In genomic region chr3:192887047-192887446, GRCh38 we compare ENCODE assay signal across 11 cellular contexts. TPM values are rescaled to one million over a fixed set of nuclear protein-coding genes. Genes with fewer than 3 reads are reported as not detected.
DNase-seq lines count a peak whose midpoint lies in the region; ATAC-seq lines count a peak whose summit lies in the region.
"Had no signal": no experiment of that assay in that cellular context is flagged by ENCODE, and none has a peak within 500 bp of the region (broad histone marks: within the 10 kb centered on the region; RNA-seq: fewer than 3 reads in every experiment).

No MANE protein-coding gene starts in this region.

- no peaks in the 10 kb centered on the region for H3K27me3 ChIP-seq in skeletal muscle satellite cell (ENCODE audit: control insufficient read depth, insufficient read depth, low read length)

- H3K9me3 ChIP-seq in T-helper 17 cell (ENCODE audit: control insufficient read depth, low read length, poor library complexity, severe bottlenecking) (no peaks in the 10 kb centered on the region), skeletal muscle satellite cell (replicated peaks; ENCODE audit: low read length) (no peaks in the 10 kb centered on the region)

- H3K9ac ChIP-seq in skeletal muscle satellite cell (ENCODE audit: low read depth, low read length) = no peak overlapping the region

- CTCF ChIA-PET in activated CD8-positive, alpha-beta memory T cell treated with anti-CD3 and anti-CD28 coated beads, Interleukin-2, amount 10 ng/mL, durations not matched to agents 7 days and 5 days (lab: Charles Lee) = no interaction called here

- no peaks in the 10 kb centered on the region for H3K36me3 ChIP-seq in skeletal muscle satellite cell (ENCODE audit: insufficient read depth, low read length)

- peaks cover 3% of the 10 kb centered on the region for H3K9me3 Mint-ChIP-seq in activated CD8-positive, alpha-beta memory T cell treated with anti-CD3 and anti-CD28 coated beads, Interleukin-2, amount 10 ng/mL, durations not matched to agents 7 days and 5 days (ENCODE audit: low read depth)

- no peak for ATAC-seq in activated CD8-positive, alpha-beta memory T cell treated with anti-CD3 and anti-CD28 coated beads, Interleukin-2, amount 10 ng/mL, durations not matched to agents 7 days and 5 days
- ATAC-seq in T-helper 17 cell = peak; percentile 45

- peak overlapping the region; percentile 14 for H3K27ac Mint-ChIP-seq in activated CD8-positive, alpha-beta memory T cell treated with anti-CD3 and anti-CD28 coated beads, Interleukin-2, amount 10 ng/mL, durations not matched to agents 7 days and 5 days
- H3K27ac Mint-ChIP-seq in T-helper 17 cell = peak overlapping the region; percentile 95

- no peak overlapping the region for H3K4me3 ChIP-seq in skeletal muscle satellite cell (ENCODE audit: low read length)

- peaks cover 18% of the 10 kb centered on the region for H3K27me3 Mint-ChIP-seq in activated CD8-positive, alpha-beta memory T cell treated with anti-CD3 and anti-CD28 coated beads, Interleukin-2, amount 10 ng/mL, durations not matched to agents 7 days and 5 days
- peaks cover 5% of the 10 kb centered on the region for H3K27me3 Mint-ChIP-seq in T-helper 17 cell

- peaks cover 17% of the 10 kb centered on the region for H3K36me3 Mint-ChIP-seq in activated CD8-positive, alpha-beta memory T cell treated with anti-CD3 and anti-CD28 coated beads, Interleukin-2, amount 10 ng/mL, durations not matched to agents 7 days and 5 days
- H3K36me3 Mint-ChIP-seq in T-helper 17 cell (ENCODE audit: low read depth) = no peaks in the 10 kb centered on the region

- DNase-seq in activated CD8-positive, alpha-beta memory T cell treated with anti-CD3 and anti-CD28 coated beads, Interleukin-2, amount 10 ng/mL, durations not matched to agents 7 days and 5 days = no peak
- no peak for DNase-seq in activated CD8-positive, alpha-beta memory T cell treated with anti-CD3 and anti-CD28 coated beads, Interleukin-2, amount 50 U/mL, for 48 hours
- DNase-seq in T-helper 17 cell (no peak), fibroblast of the conjunctiva (ENCODE audit: low read depth) (peak; percentile 32), G401 (ENCODE audit: low spot score) (no peak), anterior cingulate cortex (lab: John Stamatoyannopoulos, UW) (no peak), NCI-H524 (lab: John Stamatoyannopoulos, UW) (no peak)
- DNase-seq: NCI-H1105; SHP77 treated with DMSO at 0.1 percent for 48 hours; stimulated activated CD4-positive, alpha-beta T cell treated with anti-CD3 and anti-CD28 coated beads, Interleukin-2, amount 100 ng/mL, for 48 hours had no signal

- peak overlapping the region; percentile 43 for H3K4me2 ChIP-seq in skeletal muscle satellite cell (ENCODE audit: low read length)

- no peak overlapping the region for H3K4me3 Mint-ChIP-seq in activated CD8-positive, alpha-beta memory T cell treated with anti-CD3 and anti-CD28 coated beads, Interleukin-2, amount 10 ng/mL, durations not matched to agents 7 days and 5 days
- H3K4me3 Mint-ChIP-seq in T-helper 17 cell = peak overlapping the region; percentile 56

- in situ Hi-C loops in G401 (cut with HindIII; ENCODE audit: low sequenced_read_pairs) = no loop called here

- H3K4me1 ChIP-seq in skeletal muscle satellite cell (ENCODE audit: control insufficient read depth, insufficient read depth, low read length) = peaks cover 68% of the 10 kb centered on the region

- H3K4me1 Mint-ChIP-seq in activated CD8-positive, alpha-beta memory T cell treated with anti-CD3 and anti-CD28 coated beads, Interleukin-2, amount 10 ng/mL, durations not matched to agents 7 days and 5 days = peaks cover 34% of the 10 kb centered on the region
- peaks cover 26% of the 10 kb centered on the region for H3K4me1 Mint-ChIP-seq in T-helper 17 cell

RNA-seq across cellular contexts. Expression of gene MB21D2, which starts 30.6 kb away (rescaled TPM):
- 1 to 10 TPM; 2.7 to 7.0 TPM for total RNA-seq in activated CD8-positive, alpha-beta memory T cell treated with anti-CD3 and anti-CD28 coated beads, Interleukin-2, amount 10 ng/mL, durations not matched to agents 7 days and 5 days
- total RNA-seq in T-helper 17 cell = 10 to 100 TPM; 10.1 to 12.3 TPM
- 7.2 and 7.6 TPM in 2 replicates for total RNA-seq in skeletal muscle satellite cell (2012; rRNA removed)
- total RNA-seq in G401 (2014; rRNA removed; shearing (Covaris generic)) = 0.06 and 0.71 TPM in 2 replicates
